Comparison of ENCODE assay signal across 8 cellular contexts in the genomic region with DNA sequence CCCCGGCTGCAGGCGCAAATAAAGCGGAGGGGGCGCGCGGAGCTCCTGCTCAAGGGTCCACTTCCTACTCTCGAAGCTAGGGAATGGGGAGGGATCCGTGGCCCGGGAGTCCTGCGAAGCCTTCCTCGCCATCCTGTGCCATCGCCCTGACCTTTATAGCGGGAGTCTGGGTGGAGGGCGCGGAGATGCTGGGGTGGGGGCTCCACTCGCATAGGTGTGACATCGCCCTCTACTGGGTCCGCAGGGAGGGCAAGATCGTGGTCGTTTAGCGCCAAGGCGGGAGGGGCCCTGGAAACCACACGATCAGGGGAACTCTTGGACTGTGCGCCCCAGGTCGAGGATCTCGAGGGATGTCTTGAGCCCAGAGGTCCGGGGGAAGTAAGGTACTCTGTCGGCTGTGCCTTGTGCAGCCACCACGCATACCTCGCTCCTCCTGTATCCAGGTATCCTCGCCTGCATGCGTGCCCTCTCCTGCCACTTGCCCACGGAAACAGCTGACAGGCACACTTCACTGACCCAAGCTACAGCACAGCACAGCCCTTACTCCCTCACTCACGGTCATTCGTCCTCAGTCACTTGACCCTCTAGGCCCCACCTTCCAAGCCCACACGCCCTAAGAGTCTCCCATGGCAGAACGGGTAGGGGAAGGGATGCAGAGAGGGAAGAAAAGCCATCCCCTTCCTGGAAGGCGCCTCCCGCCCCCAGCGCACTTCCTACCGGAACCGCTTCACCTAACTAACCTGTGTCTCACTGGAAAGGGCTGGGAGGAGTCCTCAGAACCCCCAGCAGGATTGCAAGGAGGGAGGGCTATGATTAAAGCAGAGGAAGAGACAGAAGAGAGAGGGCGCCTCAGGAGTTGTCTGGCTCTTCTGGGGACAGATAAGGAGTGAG. TPM values are rescaled to one million over a fixed set of nuclear protein-coding genes. Genes with fewer than 3 reads are reported as not detected.
DNase-seq lines count a peak whose midpoint lies in the region; ATAC-seq and TF ChIP-seq lines count a peak whose summit lies in the region.

No MANE protein-coding gene starts in this region.

- H3K4me3 ChIP-seq in lung (no peak overlapping the region), upper lobe of left lung (peak overlapping the region in 3 of 4 donors; percentile 45 to 64 (median 57))

- H3K4me1 ChIP-seq in lung (ENCODE audit: control insufficient read depth in 2 of 2, insufficient read depth in 2 of 2, low read length in 2 of 2) (peaks cover 0 to 9% of the 10 kb centered on the region in 2 donors), upper lobe of left lung (peaks cover 14 to 29% (median 22%) of the 10 kb centered on the region in 4 donors)

- no peaks in the 10 kb centered on the region for H3K9me3 ChIP-seq in lung (ENCODE audit: control insufficient read depth in 2 of 2, insufficient read depth in 1 of 2, low read length in 1 of 2)
- H3K9me3 ChIP-seq in upper lobe of left lung, result no peaks in the 10 kb centered on the region

- H3K4me3 Mint-ChIP-seq in activated T-cell treated with anti-CD3 and anti-CD28 coated beads, Interleukin-2, amount 50 U/mL, for 4 hours, result no peak overlapping the region
- peak overlapping the region; percentile 14 for H3K4me3 Mint-ChIP-seq in central memory CD8-positive, alpha-beta T cell

- H3K27me3 Mint-ChIP-seq in activated T-cell treated with anti-CD3 and anti-CD28 coated beads, Interleukin-2, amount 50 U/mL, for 4 hours (ENCODE audit: low read depth), result peaks cover 31% of the 10 kb centered on the region
- peaks cover 36% of the 10 kb centered on the region for H3K27me3 Mint-ChIP-seq in central memory CD8-positive, alpha-beta T cell

- no peak overlapping the region for H3K27ac ChIP-seq in lung (ENCODE audit: low read depth in 1 of 2, low read length in 1 of 2)
- H3K27ac ChIP-seq in upper lobe of left lung, result peak overlapping the region in 2 of 4 donors; percentile 47 to 62

- no peaks in the 10 kb centered on the region for H3K36me3 Mint-ChIP-seq in activated T-cell treated with anti-CD3 and anti-CD28 coated beads, Interleukin-2, amount 50 U/mL, for 4 hours (ENCODE audit: insufficient read depth)
- no peaks in the 10 kb centered on the region for H3K36me3 Mint-ChIP-seq in central memory CD8-positive, alpha-beta T cell (ENCODE audit: insufficient read depth)

- H3K36me3 ChIP-seq in lung (ENCODE audit: control insufficient read depth in 2 of 2, insufficient read depth in 2 of 2, low read length in 2 of 2) (peaks cover 0 to 6% of the 10 kb centered on the region in 2 donors), upper lobe of left lung (peaks cover 0 to 16% (median 6%) of the 10 kb centered on the region in 4 donors)

- no peaks in the 10 kb centered on the region for H3K9me3 Mint-ChIP-seq in activated T-cell treated with anti-CD3 and anti-CD28 coated beads, Interleukin-2, amount 50 U/mL, for 4 hours
- H3K9me3 Mint-ChIP-seq in central memory CD8-positive, alpha-beta T cell, result no peaks in the 10 kb centered on the region

- TF ChIP-seq EP300 in upper lobe of left lung (IDR thresholded peaks at IDR 0.05), result no peak

- ATAC-seq in activated T-cell treated with anti-CD3 and anti-CD28 coated beads, Interleukin-2, amount 50 U/mL, for 4 hours, result peak; percentile 27 to 29
- no peak for ATAC-seq in central memory CD8-positive, alpha-beta T cell (replicated peaks; ENCODE audit: extremely low read depth, poor library complexity, severe bottlenecking)
- peak; percentile 29 for ATAC-seq in lung (ENCODE audit: insufficient read depth, low FRiP score)
- peak; percentile 2 to 21 for ATAC-seq in upper lobe of left lung (ENCODE audit: low FRiP score in 2 of 2)
- no peak for ATAC-seq in GM21737 (IDR thresholded peaks at IDR 0.05; ENCODE audit: unreplicated experiment)

- WGBS in lung, 2 donors, result 30 to 36% methylated on average over 38 to 43 of the region's 43 CpGs
- 39 to 56% methylated on average over 23 to 35 of the region's 43 CpGs for WGBS in upper lobe of left lung, 2 donors

- no peak overlapping the region for H3K27ac Mint-ChIP-seq in central memory CD8-positive, alpha-beta T cell (ENCODE audit: low read depth)

- no peaks in the 10 kb centered on the region for H3K27me3 ChIP-seq in lung (ENCODE audit: control insufficient read depth, insufficient read depth)
- peaks cover 0 to 7% (median 0%) of the 10 kb centered on the region in 4 donors for H3K27me3 ChIP-seq in upper lobe of left lung

- TF ChIP-seq CTCF in lung (IDR thresholded peaks at IDR 0.05; ENCODE audit: control extremely low read depth, extremely low read depth), result no peak
- TF ChIP-seq CTCF in upper lobe of left lung (IDR thresholded peaks at IDR 0.05), result peak in 2 of 6 experiments; percentile 18 to 20

- TF ChIP-seq POLR2A in upper lobe of left lung (IDR thresholded peaks at IDR 0.05), result no peak

- no peak for DNase-seq in activated T-cell treated with anti-CD3 and anti-CD28 coated beads, Interleukin-2, amount 50 U/mL, for 4 hours
- no peak for DNase-seq in activated T-cell treated with anti-CD3 and anti-CD28 coated beads, Interleukin-2, amount 50 U/mL, for 1 hour
- DNase-seq in central memory CD8-positive, alpha-beta T cell (ENCODE audit: low spot score in 2 of 2), result no peak
- no peak for DNase-seq in lung (ENCODE audit: low spot score)
- no peak for DNase-seq in upper lobe of left lung
- no peak for DNase-seq in HuH-7.5 (ENCODE audit: low spot score)
- DNase-seq in activated effector memory CD4-positive, alpha-beta T cell treated with anti-CD3 and anti-CD28 coated beads, Interleukin-2, amount 50 U/mL, for 16 hours, result no peak

- peaks cover 8% of the 10 kb centered on the region for H3K4me1 Mint-ChIP-seq in activated T-cell treated with anti-CD3 and anti-CD28 coated beads, Interleukin-2, amount 50 U/mL, for 4 hours (ENCODE audit: low read depth)
- H3K4me1 Mint-ChIP-seq in central memory CD8-positive, alpha-beta T cell, result peaks cover 7% of the 10 kb centered on the region

RNA-seq across cellular contexts. Expression of gene EPHB3, which starts 22.7 kb away (rescaled TPM):
- total RNA-seq in activated T-cell treated with anti-CD3 and anti-CD28 coated beads, Interleukin-2, amount 50 U/mL, for 4 hours, result under 1 TPM in 1 of 3 donors, not detected in 2; 0.15 TPM
- total RNA-seq in lung (10 to 100 TPM; 10.7 to 20.5 TPM), upper lobe of left lung (1 to 10 TPM; 3.1 to 10.0 (median 7.2) TPM)
- 1 to 10 TPM; 3.1 to 4.7 TPM for polyA plus RNA-seq in lung

Comparison
In these comparisons a context has a peak if more than half of its experiments do, and no peak if none do; other contexts are left out.
1. ATAC-seq: peak in activated T-cell treated with anti-CD3 and anti-CD28 coated beads, Interleukin-2, amount 50 U/mL, for 4 hours (2 of 2), lung (single experiment) and upper lobe of left lung (2 of 2); none in central memory CD8-positive, alpha-beta T cell (single experiment) and GM21737 (single experiment).